ENCODE assay signal across 22 cellular contexts in genomic region chr13:95117092-95117491, GRCh38.
DNase-seq lines count a peak whose midpoint lies in the region; ATAC-seq, FAIRE-seq and TF ChIP-seq lines count a peak whose summit lies in the region.
"Had no signal": no experiment of that assay in that cellular context is flagged by ENCODE, and none has a peak within 500 bp of the region (broad histone marks: within the 10 kb centered on the region; RNA-seq: fewer than 3 reads in every experiment).

No MANE protein-coding gene starts in this region.

- H3K36me3 ChIP-seq in RWPE2 (ENCODE audit: low read depth), result no peaks in the 10 kb centered on the region
- peaks cover 0 to 2% of the 10 kb centered on the region in 2 experiments for H3K36me3 ChIP-seq in keratinocyte (ENCODE audit: control insufficient read depth in 2 of 2, extremely low read depth in 1 of 2, insufficient read depth in 2 of 2, low read length in 2 of 2)
- H3K36me3 ChIP-seq: ascending aorta had no signal

- peak overlapping the region; percentile 33 for H3K9ac ChIP-seq in keratinocyte (ENCODE audit: control insufficient read depth, extremely low read depth, insufficient read depth, low read length)

- H3K79me2 ChIP-seq in keratinocyte (ENCODE audit: control insufficient read depth, insufficient read depth, low read length), result no peaks in the 10 kb centered on the region

- peak overlapping the region; percentile 40 for H3K4me2 ChIP-seq in keratinocyte (ENCODE audit: control insufficient read depth, extremely low read depth, insufficient read depth, low read depth, low read length)
- H3K4me2 ChIP-seq: PC-9 had no signal

- DNase-seq in RWPE2 (ENCODE audit: low spot score), result no peak
- DNase-seq in keratinocyte (ENCODE audit: low read depth, low spot score), result no peak
- DNase-seq in NOMO-1 (lab: John Stamatoyannopoulos, UW; ENCODE audit: unreplicated experiment in 2 of 2), result no peak
- no peak for DNase-seq in activated effector memory CD4-positive, alpha-beta T cell treated with Interleukin-2 at 50 U/mL for 16 hours
- DNase-seq in amygdala (lab: John Stamatoyannopoulos, UW), result no peak
- DNase-seq: activated CD8-positive, alpha-beta memory T cell treated with anti-CD3 and anti-CD28 coated beads, Interleukin-2, amount 50 U/mL, for 48 hours; CD4-positive, alpha-beta T cell; NCI-H1048; NCI-H187; occipital lobe; SHP77 treated with DMSO at 0.1 percent for 48 hours; small intestine; stimulated activated CD4-positive, alpha-beta T cell treated with anti-CD3 and anti-CD28 coated beads, Interleukin-2, amount 100 ng/mL, for 24 hours; substantia nigra; T-helper 9 cell; upper lobe of left lung had no signal

- no peaks in the 10 kb centered on the region for H4K20me1 ChIP-seq in keratinocyte (ENCODE audit: control insufficient read depth, extremely low read depth, insufficient read depth, low read length)

- H2AFZ ChIP-seq in keratinocyte (ENCODE audit: control insufficient read depth, low read length), result no peak overlapping the region
- H2AFZ ChIP-seq: PC-9 had no signal

- H3K4me3 ChIP-seq in RWPE2 (ENCODE audit: severe bottlenecking), result no peak overlapping the region
- H3K4me3 ChIP-seq in keratinocyte (ENCODE audit: control insufficient read depth in 2 of 3, extremely low read depth in 1 of 3, insufficient read depth in 2 of 3, low read depth in 1 of 3, low read length in 3 of 3), result no peak overlapping the region
- H3K4me3 ChIP-seq: ascending aorta, PC-9, upper lobe of left lung had no signal

- ATAC-seq in GM18511 (IDR thresholded peaks at IDR 0.05; ENCODE audit: unreplicated experiment), result peak; percentile 60
- peak; percentile 52 for ATAC-seq in HG02642 (IDR thresholded peaks at IDR 0.05; ENCODE audit: poor library complexity, unreplicated experiment)
- no peak for ATAC-seq in RWPE2 (ENCODE audit: low read depth)
- no peak for ATAC-seq in HG03159 (IDR thresholded peaks at IDR 0.05; ENCODE audit: unreplicated experiment)
- ATAC-seq: activated T-helper 17 cell treated with anti-CD3 and anti-CD28 coated beads, Interleukin-2, amount 50 U/mL, for 72 hours had no signal

- H3K4me1 ChIP-seq in RWPE2 (ENCODE audit: insufficient read depth, poor library complexity, severe bottlenecking) (peaks cover 19% of the 10 kb centered on the region), keratinocyte (ENCODE audit: control insufficient read depth, extremely low read depth, insufficient read depth, low read length) (peaks cover 20% of the 10 kb centered on the region)
- H3K4me1 ChIP-seq: ascending aorta, upper lobe of left lung had no signal

- H3K27ac ChIP-seq in RWPE2 (ENCODE audit: poor library complexity, severe bottlenecking) (peak overlapping the region; percentile 65), keratinocyte (ENCODE audit: control insufficient read depth, insufficient read depth, low read length) (peak overlapping the region; percentile 55)
- H3K27ac ChIP-seq: ascending aorta, PC-9, upper lobe of left lung had no signal

- TF ChIP-seq CTCF in RWPE2 (IDR thresholded peaks at IDR 0.05; ENCODE audit: poor library complexity, severe bottlenecking) (no peak), keratinocyte (optimal IDR thresholded peaks at IDR 0.05 in 1 of 3, IDR thresholded peaks at IDR 0.05 in 1 of 3, conservative IDR thresholded peaks at IDR 0.05 in 1 of 3; ENCODE audit: extremely low read depth in 1 of 3, insufficient read depth in 2 of 3, low read length in 3 of 3) (no peak)

- FAIRE-seq in keratinocyte (lab: Jason Lieb, UNC), result peak; percentile 78
- FAIRE-seq: small intestine had no signal

- no peaks in the 10 kb centered on the region for H3K27me3 ChIP-seq in RWPE2 (ENCODE audit: insufficient read depth, poor library complexity, severe bottlenecking)
- no peaks in the 10 kb centered on the region for H3K27me3 ChIP-seq in keratinocyte (ENCODE audit: control insufficient read depth, extremely low read depth, insufficient read depth, low read length)
- H3K27me3 ChIP-seq: ascending aorta, upper lobe of left lung had no signal

- no peaks in the 10 kb centered on the region for H3K9me1 ChIP-seq in keratinocyte (ENCODE audit: control insufficient read depth, extremely low read depth, insufficient read depth, low read length)

- dilution Hi-C loops in keratinocyte (cut with MboI; ENCODE audit: extremely low pct_ligation_motif_present, low sequenced_read_pairs), result no loop called here

- H3K9me3 ChIP-seq in RWPE2 (ENCODE audit: severe bottlenecking), result no peaks in the 10 kb centered on the region
- H3K9me3 ChIP-seq in keratinocyte (ENCODE audit: control insufficient read depth, low read depth, low read length), result no peaks in the 10 kb centered on the region
- H3K9me3 ChIP-seq: ascending aorta, upper lobe of left lung had no signal

Comparison
In these comparisons a context has a peak if more than half of its experiments do, and no peak if none do; other contexts are left out.
1. ATAC-seq: peak in GM18511 (single experiment) and HG02642 (single experiment); none in RWPE2 (single experiment) and HG03159 (single experiment).